In genomic region chr11:24885580-24886173, GRCh38 we compare ENCODE assay signal across 22 cellular contexts.
"Had no signal": no experiment of that assay in that cellular context is flagged by ENCODE, and none has a peak within 500 bp of the region (broad histone marks: within the 10 kb centered on the region; RNA-seq: fewer than 3 reads in every experiment).

No MANE protein-coding gene starts in this region.

- DNase-seq: activated CD4-positive, alpha-beta T cell treated with anti-CD3 and anti-CD28 coated beads for 4 hours; activated CD8-positive, alpha-beta memory T cell treated with anti-CD3 and anti-CD28 coated beads, Interleukin-2, amount 50 U/mL, for 48 hours; activated CD8-positive, alpha-beta T cell treated with anti-CD3 and anti-CD28 coated beads for 36 hours; activated effector memory CD4-positive, alpha-beta T cell treated with anti-CD3 and anti-CD28 coated beads, Interleukin-2, amount 50 U/mL, for 16 hours; activated naive CD4-positive, alpha-beta T cell treated with Interleukin-2 at 50 U/mL for 16 hours; activated naive CD8-positive, alpha-beta T cell treated with anti-CD3 and anti-CD28 coated beads, Interleukin-2, amount 50 U/mL, for 24 hours; activated T-cell treated with anti-CD3 and anti-CD28 coated beads, Interleukin-2, amount 50 U/mL, for 1 hour; amniotic stem cell; Karpas-422; NCI-H1694; NCI-H2029; NCI-H2107; NCI-H2171 treated with DMSO at 0.1 percent for 48 hours; NCI-H226; NCI-H524 treated with DMSO at 0.1 percent for 48 hours; NCI-H82; SIG-M5; T-cell; WERI-Rb-1 had no signal

- H3K36me3 ChIP-seq: ascending aorta, WERI-Rb-1 had no signal

- FAIRE-seq: K562 had no signal

- H3K4me1 ChIP-seq: ascending aorta had no signal

- H3K27ac ChIP-seq: ascending aorta, WERI-Rb-1 had no signal

- ATAC-seq: activated CD8-positive, alpha-beta T cell treated with anti-CD3 and anti-CD28 coated beads for 36 hours; activated naive CD4-positive, alpha-beta T cell treated with anti-CD3 and anti-CD28 coated beads, Interleukin-2, amount 50 U/mL, for 72 hours; activated naive CD8-positive, alpha-beta T cell treated with anti-CD3 and anti-CD28 coated beads, Interleukin-2, amount 50 U/mL, for 24 hours; K562; T-cell had no signal

- H3K9me3 ChIP-seq: ascending aorta had no signal

- H3K27me3 ChIP-seq: ascending aorta had no signal

- H3K4me3 ChIP-seq: ascending aorta, K562 had no signal
